1 cellular context compared by ENCODE assay signal in the genomic region with DNA sequence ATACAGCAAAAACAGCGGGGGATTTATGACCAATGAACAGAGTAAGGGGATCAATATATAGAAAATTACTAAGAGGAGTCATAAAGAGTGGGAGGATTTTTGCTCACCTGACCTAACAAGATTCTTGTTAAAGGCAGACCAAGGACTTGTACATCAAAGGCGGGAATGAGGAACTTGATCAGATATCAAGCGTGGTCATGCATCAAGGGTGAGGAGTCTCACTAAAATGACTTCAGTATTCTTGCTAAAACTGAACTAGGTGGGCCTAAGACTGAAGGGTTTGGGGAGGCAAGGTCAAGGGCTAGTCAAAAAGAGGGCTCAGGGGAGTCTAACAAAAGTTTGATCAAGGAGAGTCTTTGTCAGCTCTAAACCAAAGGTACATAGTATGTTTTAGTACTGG.
TF ChIP-seq lines count a peak whose summit lies in the region.

No MANE protein-coding gene starts in this region.

TF ChIP-seq in GM23338, 12 proteins besides CTCF, POLR2A, EP300 and RAD21 (continued from another document):
- TF ChIP-seq, protein P1, sequence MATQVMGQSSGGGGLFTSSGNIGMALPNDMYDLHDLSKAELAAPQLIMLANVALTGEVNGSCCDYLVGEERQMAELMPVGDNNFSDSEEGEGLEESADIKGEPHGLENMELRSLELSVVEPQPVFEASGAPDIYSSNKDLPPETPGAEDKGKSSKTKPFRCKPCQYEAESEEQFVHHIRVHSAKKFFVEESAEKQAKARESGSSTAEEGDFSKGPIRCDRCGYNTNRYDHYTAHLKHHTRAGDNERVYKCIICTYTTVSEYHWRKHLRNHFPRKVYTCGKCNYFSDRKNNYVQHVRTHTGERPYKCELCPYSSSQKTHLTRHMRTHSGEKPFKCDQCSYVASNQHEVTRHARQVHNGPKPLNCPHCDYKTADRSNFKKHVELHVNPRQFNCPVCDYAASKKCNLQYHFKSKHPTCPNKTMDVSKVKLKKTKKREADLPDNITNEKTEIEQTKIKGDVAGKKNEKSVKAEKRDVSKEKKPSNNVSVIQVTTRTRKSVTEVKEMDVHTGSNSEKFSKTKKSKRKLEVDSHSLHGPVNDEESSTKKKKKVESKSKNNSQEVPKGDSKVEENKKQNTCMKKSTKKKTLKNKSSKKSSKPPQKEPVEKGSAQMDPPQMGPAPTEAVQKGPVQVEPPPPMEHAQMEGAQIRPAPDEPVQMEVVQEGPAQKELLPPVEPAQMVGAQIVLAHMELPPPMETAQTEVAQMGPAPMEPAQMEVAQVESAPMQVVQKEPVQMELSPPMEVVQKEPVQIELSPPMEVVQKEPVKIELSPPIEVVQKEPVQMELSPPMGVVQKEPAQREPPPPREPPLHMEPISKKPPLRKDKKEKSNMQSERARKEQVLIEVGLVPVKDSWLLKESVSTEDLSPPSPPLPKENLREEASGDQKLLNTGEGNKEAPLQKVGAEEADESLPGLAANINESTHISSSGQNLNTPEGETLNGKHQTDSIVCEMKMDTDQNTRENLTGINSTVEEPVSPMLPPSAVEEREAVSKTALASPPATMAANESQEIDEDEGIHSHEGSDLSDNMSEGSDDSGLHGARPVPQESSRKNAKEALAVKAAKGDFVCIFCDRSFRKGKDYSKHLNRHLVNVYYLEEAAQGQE (IDR thresholded peaks at IDR 0.05; ENCODE audit: unreplicated experiment): no peak
- TF ChIP-seq POLR2AphosphoS5 (IDR thresholded peaks at IDR 0.05; ENCODE audit: low read depth) (no peak), ZNF331 (CRISPR knock-in tag; IDR thresholded peaks at IDR 0.05; ENCODE audit: low read depth) (no peak), EZH2phosphoT487 (IDR thresholded peaks at IDR 0.05; ENCODE audit: unreplicated experiment) (no peak), ZNF114 (CRISPR knock-in tag; IDR thresholded peaks at IDR 0.05) (no peak), EZH2 (IDR thresholded peaks at IDR 0.05; ENCODE audit: low read depth, unreplicated experiment) (no peak), JUNB (IDR thresholded peaks at IDR 0.05; ENCODE audit: unreplicated experiment) (no peak)
- TF ChIP-seq, protein P2, sequence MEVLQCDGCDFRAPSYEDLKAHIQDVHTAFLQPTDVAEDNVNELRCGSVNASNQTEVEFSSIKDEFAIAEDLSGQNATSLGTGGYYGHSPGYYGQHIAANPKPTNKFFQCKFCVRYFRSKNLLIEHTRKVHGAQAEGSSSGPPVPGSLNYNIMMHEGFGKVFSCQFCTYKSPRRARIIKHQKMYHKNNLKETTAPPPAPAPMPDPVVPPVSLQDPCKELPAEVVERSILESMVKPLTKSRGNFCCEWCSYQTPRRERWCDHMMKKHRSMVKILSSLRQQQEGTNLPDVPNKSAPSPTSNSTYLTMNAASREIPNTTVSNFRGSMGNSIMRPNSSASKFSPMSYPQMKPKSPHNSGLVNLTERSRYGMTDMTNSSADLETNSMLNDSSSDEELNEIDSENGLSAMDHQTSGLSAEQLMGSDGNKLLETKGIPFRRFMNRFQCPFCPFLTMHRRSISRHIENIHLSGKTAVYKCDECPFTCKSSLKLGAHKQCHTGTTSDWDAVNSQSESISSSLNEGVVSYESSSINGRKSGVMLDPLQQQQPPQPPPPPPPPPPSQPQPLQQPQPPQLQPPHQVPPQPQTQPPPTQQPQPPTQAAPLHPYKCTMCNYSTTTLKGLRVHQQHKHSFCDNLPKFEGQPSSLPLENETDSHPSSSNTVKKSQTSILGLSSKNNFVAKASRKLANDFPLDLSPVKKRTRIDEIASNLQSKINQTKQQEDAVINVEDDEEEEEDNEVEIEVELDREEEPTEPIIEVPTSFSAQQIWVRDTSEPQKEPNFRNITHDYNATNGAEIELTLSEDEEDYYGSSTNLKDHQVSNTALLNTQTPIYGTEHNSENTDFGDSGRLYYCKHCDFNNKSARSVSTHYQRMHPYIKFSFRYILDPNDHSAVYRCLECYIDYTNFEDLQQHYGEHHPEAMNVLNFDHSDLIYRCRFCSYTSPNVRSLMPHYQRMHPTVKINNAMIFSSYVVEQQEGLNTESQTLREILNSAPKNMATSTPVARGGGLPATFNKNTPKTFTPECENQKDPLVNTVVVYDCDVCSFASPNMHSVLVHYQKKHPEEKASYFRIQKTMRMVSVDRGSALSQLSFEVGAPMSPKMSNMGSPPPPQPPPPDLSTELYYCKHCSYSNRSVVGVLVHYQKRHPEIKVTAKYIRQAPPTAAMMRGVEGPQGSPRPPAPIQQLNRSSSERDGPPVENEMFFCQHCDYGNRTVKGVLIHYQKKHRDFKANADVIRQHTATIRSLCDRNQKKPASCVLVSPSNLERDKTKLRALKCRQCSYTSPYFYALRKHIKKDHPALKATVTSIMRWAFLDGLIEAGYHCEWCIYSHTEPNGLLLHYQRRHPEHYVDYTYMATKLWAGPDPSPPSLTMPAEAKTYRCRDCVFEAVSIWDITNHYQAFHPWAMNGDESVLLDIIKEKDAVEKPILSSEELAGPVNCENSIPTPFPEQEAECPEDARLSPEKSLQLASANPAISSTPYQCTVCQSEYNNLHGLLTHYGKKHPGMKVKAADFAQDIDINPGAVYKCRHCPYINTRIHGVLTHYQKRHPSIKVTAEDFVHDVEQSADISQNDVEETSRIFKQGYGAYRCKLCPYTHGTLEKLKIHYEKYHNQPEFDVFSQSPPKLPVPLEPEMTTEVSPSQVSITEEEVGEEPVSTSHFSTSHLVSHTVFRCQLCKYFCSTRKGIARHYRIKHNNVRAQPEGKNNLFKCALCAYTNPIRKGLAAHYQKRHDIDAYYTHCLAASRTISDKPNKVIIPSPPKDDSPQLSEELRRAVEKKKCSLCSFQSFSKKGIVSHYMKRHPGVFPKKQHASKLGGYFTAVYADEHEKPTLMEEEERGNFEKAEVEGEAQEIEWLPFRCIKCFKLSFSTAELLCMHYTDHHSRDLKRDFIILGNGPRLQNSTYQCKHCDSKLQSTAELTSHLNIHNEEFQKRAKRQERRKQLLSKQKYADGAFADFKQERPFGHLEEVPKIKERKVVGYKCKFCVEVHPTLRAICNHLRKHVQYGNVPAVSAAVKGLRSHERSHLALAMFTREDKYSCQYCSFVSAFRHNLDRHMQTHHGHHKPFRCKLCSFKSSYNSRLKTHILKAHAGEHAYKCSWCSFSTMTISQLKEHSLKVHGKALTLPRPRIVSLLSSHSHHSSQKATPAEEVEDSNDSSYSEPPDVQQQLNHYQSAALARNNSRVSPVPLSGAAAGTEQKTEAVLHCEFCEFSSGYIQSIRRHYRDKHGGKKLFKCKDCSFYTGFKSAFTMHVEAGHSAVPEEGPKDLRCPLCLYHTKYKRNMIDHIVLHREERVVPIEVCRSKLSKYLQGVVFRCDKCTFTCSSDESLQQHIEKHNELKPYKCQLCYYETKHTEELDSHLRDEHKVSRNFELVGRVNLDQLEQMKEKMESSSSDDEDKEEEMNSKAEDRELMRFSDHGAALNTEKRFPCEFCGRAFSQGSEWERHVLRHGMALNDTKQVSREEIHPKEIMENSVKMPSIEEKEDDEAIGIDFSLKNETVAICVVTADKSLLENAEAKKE (CRISPR knock-in tag; IDR thresholded peaks at IDR 0.05): no peak
- TF ChIP-seq, protein P3, sequence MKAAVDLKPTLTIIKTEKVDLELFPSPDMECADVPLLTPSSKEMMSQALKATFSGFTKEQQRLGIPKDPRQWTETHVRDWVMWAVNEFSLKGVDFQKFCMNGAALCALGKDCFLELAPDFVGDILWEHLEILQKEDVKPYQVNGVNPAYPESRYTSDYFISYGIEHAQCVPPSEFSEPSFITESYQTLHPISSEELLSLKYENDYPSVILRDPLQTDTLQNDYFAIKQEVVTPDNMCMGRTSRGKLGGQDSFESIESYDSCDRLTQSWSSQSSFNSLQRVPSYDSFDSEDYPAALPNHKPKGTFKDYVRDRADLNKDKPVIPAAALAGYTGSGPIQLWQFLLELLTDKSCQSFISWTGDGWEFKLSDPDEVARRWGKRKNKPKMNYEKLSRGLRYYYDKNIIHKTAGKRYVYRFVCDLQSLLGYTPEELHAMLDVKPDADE (IDR thresholded peaks at IDR 0.05): no peak
